Comparison of ENCODE assay signal across 8 cellular contexts in genomic region chr7:98133181-98133580, GRCh38.
DNase-seq lines count a peak whose midpoint lies in the region; ATAC-seq and TF ChIP-seq lines count a peak whose summit lies in the region.

No MANE protein-coding gene starts in this region.

- peak overlapping the region; percentile 47 for H3K27ac ChIP-seq in RWPE2 (ENCODE audit: poor library complexity, severe bottlenecking)

- TF ChIP-seq CTCF in RWPE2 (IDR thresholded peaks at IDR 0.05; ENCODE audit: poor library complexity, severe bottlenecking): no peak

- ATAC-seq in GM19025 (IDR thresholded peaks at IDR 0.05; ENCODE audit: low read depth, unreplicated experiment): peak; percentile 49
- ATAC-seq in HG03064 (IDR thresholded peaks at IDR 0.05; ENCODE audit: low read depth, unreplicated experiment): peak; percentile 63
- ATAC-seq in RWPE2 (ENCODE audit: low read depth): no peak

- H3K36me3 ChIP-seq in RWPE2 (ENCODE audit: low read depth): no peaks in the 10 kb centered on the region

- H3K4me3 ChIP-seq in RWPE2 (ENCODE audit: severe bottlenecking): no peak overlapping the region

- H3K4me1 ChIP-seq in RWPE2 (ENCODE audit: insufficient read depth, poor library complexity, severe bottlenecking): peaks cover 31% of the 10 kb centered on the region

- no peaks in the 10 kb centered on the region for H3K27me3 ChIP-seq in RWPE2 (ENCODE audit: insufficient read depth, poor library complexity, severe bottlenecking)

- DNase-seq in CD1c-positive myeloid dendritic cell (ENCODE audit: extremely low spot score): peak; percentile 88
- DNase-seq in RWPE2 (ENCODE audit: low spot score): no peak
- peak; percentile 48 for DNase-seq in glomerular visceral epithelial cell (ENCODE audit: extremely low spot score)
- no peak for DNase-seq in NCI-H2107 treated with DMSO at 0.1 percent for 48 hours (lab: John Stamatoyannopoulos, UW; ENCODE audit: unreplicated experiment)
- DNase-seq in putamen (ENCODE audit: low spot score): no peak
- no peak for DNase-seq in T-helper 9 cell

- no peaks in the 10 kb centered on the region for H3K9me3 ChIP-seq in RWPE2 (ENCODE audit: severe bottlenecking)

Comparison
In these comparisons a context has a peak if more than half of its experiments do, and no peak if none do; other contexts are left out.
1. DNase-seq: peak in CD1c-positive myeloid dendritic cell (single experiment) and glomerular visceral epithelial cell (single experiment); none in RWPE2 (single experiment), NCI-H2107 treated with DMSO at 0.1 percent for 48 hours (single experiment), putamen (single experiment) and T-helper 9 cell (single experiment).